Comparison of ENCODE assay signal across 16 cellular contexts in the genomic region with DNA sequence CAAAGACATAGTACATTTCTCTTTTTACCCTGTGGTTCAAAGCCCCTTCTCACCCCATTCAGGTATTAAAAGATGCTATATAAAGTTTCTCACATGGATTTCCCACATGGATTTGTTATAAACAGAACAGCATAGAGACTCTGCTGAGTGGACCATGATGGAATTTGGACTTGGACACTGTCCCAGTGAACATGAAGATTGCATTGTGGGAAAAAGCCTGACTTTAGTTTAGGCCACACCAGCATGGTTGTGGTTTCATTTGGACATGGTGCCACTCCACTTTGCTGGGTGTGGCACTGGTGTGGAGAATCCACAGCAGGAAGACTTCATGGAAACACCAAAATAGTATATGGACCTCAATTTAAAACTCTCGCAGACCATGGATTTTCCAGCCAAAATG.
DNase-seq lines count a peak whose midpoint lies in the region; ATAC-seq, FAIRE-seq and TF ChIP-seq lines count a peak whose summit lies in the region.
"Had no signal": no experiment of that assay in that cellular context is flagged by ENCODE, and none has a peak within 500 bp of the region (broad histone marks: within the 10 kb centered on the region; RNA-seq: fewer than 3 reads in every experiment).

No MANE protein-coding gene starts in this region.

- FAIRE-seq in H1 (lab: Jason Lieb, UNC): no peak

- no peak overlapping the region; a peak in 1 of 4 replicates for H4K8ac ChIP-seq in IMR-90 (ENCODE audit: low read depth in 2 of 2, low read length in 2 of 2)
- no peak overlapping the region for H4K8ac ChIP-seq in H1 (ENCODE audit: extremely low read depth, insufficient read depth, low read length)

- DNase-seq in AG09309 (ENCODE audit: low read depth) (peak; percentile 55), IMR-90 (peak; percentile 80), H1 (ENCODE audit: low read depth in 1 of 2, low spot score in 2 of 2) (no peak), left lobe of liver (ENCODE audit: low spot score) (no peak), SHP77 (lab: John Stamatoyannopoulos, UW) (no peak), NOMO-1 (lab: John Stamatoyannopoulos, UW; ENCODE audit: unreplicated experiment in 2 of 2) (no peak), SKM-1 treated with dmso at 0.1 percent for 144 hours (lab: John Stamatoyannopoulos, UW; ENCODE audit: unreplicated experiment) (no peak), substantia nigra (lab: John Stamatoyannopoulos, UW) (no peak)
- DNase-seq: activated naive CD4-positive, alpha-beta T cell treated with anti-CD3 and anti-CD28 coated beads, Interleukin-2, amount 50 U/mL, for 16 hours; cortex of kidney; esophagus squamous epithelium; midbrain; occipital lobe; stimulated activated CD4-positive, alpha-beta T cell treated with anti-CD3 and anti-CD28 coated beads, Interleukin-12 subunit alpha, Interleukin-12 subunit beta, amount 100 ng/mL, for 4 hours; T-helper 1 cell had no signal

- no CpG with 5 or more reads among the region's 1 CpG for WGBS in IMR-90 (ENCODE audit: extremely low coverage in 2 of 2, insufficient read length in 1 of 2), 2 experiments
- WGBS in H1 (ENCODE audit: extremely low coverage in 1 of 2, insufficient coverage in 1 of 2, insufficient read length in 1 of 2, insufficient replicate concordance in 2 of 2, low coverage in 1 of 2, low lambda C conversion rate in 2 of 2, missing lambda C conversion rate in 1 of 2), 2 experiments: 81% methylated on average over 1 of the region's 1 CpG; no CpG with 5 or more reads in 1 of the 2 experiments

- H3K4ac ChIP-seq in IMR-90 (ENCODE audit: low read depth, low read length) (no peak overlapping the region), H1 (replicated peaks; ENCODE audit: insufficient read length, low read depth, low read length) (no peak overlapping the region)

- H3K79me2 ChIP-seq in H1 (ENCODE audit: control insufficient read depth in 1 of 2, insufficient read depth in 2 of 2, low read length in 2 of 2): no peaks in the 10 kb centered on the region; a peak in 1 of 4 replicates

- no peaks in the 10 kb centered on the region for H4K20me1 ChIP-seq in IMR-90 (ENCODE audit: insufficient read depth, low read length)
- no peaks in the 10 kb centered on the region for H4K20me1 ChIP-seq in H1 (replicated peaks in 1 of 2; ENCODE audit: control insufficient read depth in 1 of 2, insufficient read depth in 2 of 2, low read length in 2 of 2)

- H2BK5ac ChIP-seq in IMR-90 (ENCODE audit: low read depth, low read length, poor library complexity, severe bottlenecking) (no peak overlapping the region), H1 (ENCODE audit: low read depth, low read length) (no peak overlapping the region)

- TF ChIP-seq CTCF in AG09309 (IDR thresholded peaks at IDR 0.05; ENCODE audit: control insufficient read depth, insufficient read depth, low read depth, low read length, missing control alignments) (no peak), IMR-90 (conservative IDR thresholded peaks at IDR 0.05; ENCODE audit: low read depth, low read length) (no peak), H1 (IDR thresholded peaks at IDR 0.05; ENCODE audit: control extremely low read depth in 1 of 3, insufficient read depth in 1 of 3, low read depth in 1 of 3, low read length in 3 of 3) (no peak)

- peak overlapping the region; percentile 68; the same call in 1 of the 2 replicates for H2BK12ac ChIP-seq in H1 (ENCODE audit: low read depth, low read length)

- H3K4me2 ChIP-seq in IMR-90 (ENCODE audit: low read depth, low read length) (no peak overlapping the region), H1 (ENCODE audit: insufficient read depth in 1 of 2, low read depth in 2 of 2, low read length in 2 of 2) (no peak overlapping the region)

- no peaks in the 10 kb centered on the region for H3K9me3 ChIP-seq in IMR-90 (ENCODE audit: control insufficient read depth, insufficient read depth, low read length)
- no peaks in the 10 kb centered on the region for H3K9me3 ChIP-seq in H1 (ENCODE audit: insufficient read depth in 2 of 2, low read depth in 1 of 2, low read length in 1 of 2)
- H3K9me3 ChIP-seq: esophagus squamous epithelium had no signal

- peaks cover 4% of the 10 kb centered on the region for H3K4me1 ChIP-seq in IMR-90 (ENCODE audit: control insufficient read depth, insufficient read depth, low read length)
- H3K4me1 ChIP-seq in H1 (replicated peaks in 1 of 4; ENCODE audit: control insufficient read depth in 3 of 4, insufficient read depth in 4 of 4, low read length in 3 of 4): peaks cover 6 to 14% (median 10%) of the 10 kb centered on the region in 4 experiments
- H3K4me1 ChIP-seq: esophagus squamous epithelium had no signal

- no peak overlapping the region for H3K9ac ChIP-seq in IMR-90 (ENCODE audit: low read depth, low read length)
- no peak overlapping the region for H3K9ac ChIP-seq in H1 (replicated peaks in 1 of 4; ENCODE audit: extremely low read depth in 1 of 4, low read depth in 3 of 4, low read length in 3 of 4)

- intact Hi-C loops in IMR-90 (cut with micrococcal nuclease): no loop called here

- TF ChIP-seq RAD21 in IMR-90 (IDR thresholded peaks at IDR 0.05; ENCODE audit: low read length) (no peak), H1 (IDR thresholded peaks at IDR 0.05 in 1 of 2, conservative IDR thresholded peaks at IDR 0.05 in 1 of 2; ENCODE audit: low read depth in 2 of 2, low read length in 2 of 2) (no peak)

- no peaks in the 10 kb centered on the region for H3K23me2 ChIP-seq in H1 (ENCODE audit: low read depth, low read length)

- H3K14ac ChIP-seq in IMR-90 (replicated peaks; ENCODE audit: low read depth, low read length) (no peak overlapping the region), H1 (ENCODE audit: insufficient read length) (no peak overlapping the region)

- H3K36me3 ChIP-seq in IMR-90 (ENCODE audit: control insufficient read depth, insufficient read depth, low read length) (no peaks in the 10 kb centered on the region), H1 (ENCODE audit: control insufficient read depth in 2 of 4, insufficient read depth in 4 of 4, low read length in 3 of 4) (peaks cover 0 to 3% (median 1%) of the 10 kb centered on the region in 4 experiments; a peak in 2 of 8 replicates)

- peak overlapping the region; percentile 29 for H2AFZ ChIP-seq in IMR-90 (replicated peaks; ENCODE audit: low read length, poor library complexity)
- no peak overlapping the region for H2AFZ ChIP-seq in H1 (ENCODE audit: low read length)

- POLR2A ChIA-PET in IMR-90 (lab: Charles Lee; ENCODE audit: unreplicated experiment) (no interaction called here), H1 (lab: Charles Lee; ENCODE audit: partially characterized antibody) (no interaction called here)

- no peak overlapping the region for H3K56ac ChIP-seq in IMR-90 (ENCODE audit: extremely low read depth, insufficient read depth, low read length)
- H3K56ac ChIP-seq in H1 (replicated peaks; ENCODE audit: insufficient read length, low read depth, low read length): no peak overlapping the region

- BruUV-seq in IMR-90 (replicated peaks; lab: Mats Ljungman, UMichigan): no TSS peak

- dilution Hi-C loops in IMR-90 (cut with HindIII; ENCODE audit: low sequenced_read_pairs, unreplicated experiment): loop anchor here (25.0 kb wide), 1 partner anchor 182 kb away; no protein-coding TSS in a partner anchor

- H2BK20ac ChIP-seq in IMR-90 (ENCODE audit: low read depth, low read length): no peak overlapping the region
- H2BK20ac ChIP-seq in H1 (ENCODE audit: low read length): peak overlapping the region; percentile 24; the same call in 1 of the 2 replicates

- H4K91ac ChIP-seq in IMR-90 (ENCODE audit: insufficient read depth, low read depth, low read length) (no peak overlapping the region), H1 (replicated peaks; ENCODE audit: insufficient read length, low read length) (peak overlapping the region; percentile 75)

- H3K79me1 ChIP-seq in IMR-90 (ENCODE audit: low read depth in 1 of 2, low read length in 2 of 2): no peaks in the 10 kb centered on the region
- H3K79me1 ChIP-seq in H1 (ENCODE audit: low read depth, low read length): no peaks in the 10 kb centered on the region; the same call in 1 of the 2 replicates

- H3K9me1 ChIP-seq in IMR-90 (ENCODE audit: insufficient read depth, low read length): 0 out of 2 replicates have a peak, but pooled peaks cover 2% of the 10 kb centered on the region

- H3K27me3 ChIP-seq in IMR-90 (ENCODE audit: control insufficient read depth, insufficient read depth, low read length): no peaks in the 10 kb centered on the region
- H3K27me3 ChIP-seq in H1 (replicated peaks in 1 of 4; ENCODE audit: control insufficient read depth in 3 of 4, extremely low read depth in 1 of 4, insufficient read depth in 3 of 4, low read length in 3 of 4): no peaks in the 10 kb centered on the region
- H3K27me3 ChIP-seq: esophagus squamous epithelium had no signal

- no peak for TF ChIP-seq POLR2A in IMR-90 (IDR thresholded peaks at IDR 0.05; ENCODE audit: low read depth, low read length)
- no peak for TF ChIP-seq POLR2A in H1 (IDR thresholded peaks at IDR 0.05; ENCODE audit: control extremely low read depth in 1 of 2, low read depth in 2 of 2, low read length in 2 of 2)

- H3K18ac ChIP-seq in IMR-90 (ENCODE audit: low read depth, low read length) (no peak overlapping the region), H1 (ENCODE audit: extremely low read depth, low read length) (no peak overlapping the region)

- no peak for TF ChIP-seq EP300 in H1 (IDR thresholded peaks at IDR 0.05; ENCODE audit: borderline replicate concordance in 1 of 2, low read depth in 2 of 2, low read length in 2 of 2)

- no peak overlapping the region for H3K4me3 ChIP-seq in AG09309 (ENCODE audit: control insufficient read depth, low read depth, low read length)
- H3K4me3 ChIP-seq in IMR-90 (ENCODE audit: insufficient read depth, low read depth, low read length): no peak overlapping the region
- H3K4me3 ChIP-seq in H1 (ENCODE audit: extremely low read depth in 1 of 4, insufficient read depth in 2 of 4, low read depth in 3 of 4, low read length in 4 of 4): no peak overlapping the region
- H3K4me3 ChIP-seq: esophagus squamous epithelium had no signal

- no peak overlapping the region for H2AK5ac ChIP-seq in IMR-90 (ENCODE audit: low read depth, low read length)
- H2AK5ac ChIP-seq in H1 (ENCODE audit: low read depth, low read length): 0 out of 2 replicates have a peak overlapping the region, but pooled peaks have one; percentile 66

- in situ Hi-C loops in IMR-90 (cut with MboI; ENCODE audit: low sequenced_read_pairs): no loop called here

- CTCF ChIA-PET in IMR-90 (lab: Yijun Ruan, JAX) (no interaction called here), H1 (lab: Charles Lee; ENCODE audit: partially characterized antibody) (interaction anchor here (8.5 kb wide), 1 partner anchor 19 kb away, joined by 76 read pairs; no protein-coding TSS in a partner anchor)

- H3K27ac ChIP-seq in IMR-90 (ENCODE audit: insufficient read depth, low read length): no peak overlapping the region
- H3K27ac ChIP-seq in H1 (ENCODE audit: low read depth, low read length): no peak overlapping the region
- H3K27ac ChIP-seq in substantia nigra (ENCODE audit: low read depth, low read length, poor library complexity, severe bottlenecking): no peak overlapping the region
- H3K27ac ChIP-seq: esophagus squamous epithelium had no signal

- H4K5ac ChIP-seq in IMR-90 (ENCODE audit: low read depth, low read length) (no peak overlapping the region), H1 (ENCODE audit: insufficient read length, low read depth, low read length) (no peak overlapping the region)

- no peak overlapping the region for H2BK15ac ChIP-seq in IMR-90 (ENCODE audit: low read depth, low read length)
- peak overlapping the region; percentile 48; the same call in 1 of the 2 replicates for H2BK15ac ChIP-seq in H1 (ENCODE audit: low read length)

- no peak overlapping the region for H3K23ac ChIP-seq in IMR-90 (ENCODE audit: low read depth, low read length)
- no peak overlapping the region for H3K23ac ChIP-seq in H1 (ENCODE audit: insufficient read length)

- H2BK120ac ChIP-seq in IMR-90 (ENCODE audit: low read depth, low read length): no peak overlapping the region
- peak overlapping the region; percentile 8 for H2BK120ac ChIP-seq in H1 (replicated peaks; ENCODE audit: low read depth, low read length)

- ATAC-seq in IMR-90 (ENCODE audit: low read depth) (peak; percentile 87), left lobe of liver (peak; percentile 87)
- ATAC-seq: activated CD4-positive, CD25-positive, alpha-beta regulatory T cell treated with anti-CD3 and anti-CD28 coated beads, Interleukin-2, amount 50 U/mL, for 24 hours had no signal

- H2AK9ac ChIP-seq in IMR-90 (replicated peaks; ENCODE audit: low read depth, low read length, poor library complexity): no peak overlapping the region

Comparison
In these comparisons a context has a peak if more than half of its experiments do, and no peak if none do; other contexts are left out.
1. DNase-seq: peak in AG09309 (single experiment) and IMR-90 (single experiment); none in H1 (0 of 2), left lobe of liver (single experiment), SHP77 (0 of 2), NOMO-1 (0 of 2), SKM-1 treated with dmso at 0.1 percent for 144 hours (single experiment) and substantia nigra (0 of 49).